In the genomic region with DNA sequence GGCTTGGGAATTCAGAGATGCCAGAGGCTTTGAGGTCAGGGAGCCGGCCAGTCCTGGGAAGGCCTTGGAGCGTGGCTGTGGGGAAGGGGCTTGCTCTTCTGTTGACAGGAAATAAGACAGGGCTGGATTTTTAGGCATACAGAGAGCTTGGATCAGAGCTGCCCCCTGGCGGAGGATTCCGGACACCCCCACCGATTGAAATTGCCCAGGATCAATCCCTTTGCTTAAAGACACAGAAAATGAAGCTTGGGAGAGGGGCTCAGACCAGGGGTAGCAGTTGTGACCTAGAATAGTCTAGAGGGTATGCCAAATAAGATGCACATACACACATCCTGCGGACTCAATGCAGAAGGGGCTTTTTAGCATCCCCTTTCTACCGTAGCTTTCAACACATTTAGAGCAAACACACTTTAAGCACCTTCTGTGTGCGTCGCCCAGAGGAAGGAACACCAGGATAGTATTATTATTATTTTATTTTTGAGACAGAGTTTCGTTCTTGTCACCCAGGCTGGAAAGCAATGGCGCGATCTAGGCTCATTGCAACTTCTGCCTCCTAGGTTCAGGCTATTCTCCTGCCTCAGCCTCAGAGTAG, we compare ENCODE assay signal across 9 cellular contexts. TPM values are rescaled to one million over a fixed set of nuclear protein-coding genes. Genes with fewer than 3 reads are reported as not detected.
DNase-seq lines count a peak whose midpoint lies in the region; ATAC-seq and TF ChIP-seq lines count a peak whose summit lies in the region.
"Had no signal": no experiment of that assay in that cellular context is flagged by ENCODE, and none has a peak within 500 bp of the region (broad histone marks: within the 10 kb centered on the region; RNA-seq: fewer than 3 reads in every experiment).

No MANE protein-coding gene starts in this region.

- H3K27me3 ChIP-seq in MG63 = no peaks in the 10 kb centered on the region

- no peaks in the 10 kb centered on the region for H3K9me3 ChIP-seq in MG63

- peak; percentile 74 for DNase-seq in GM03348 (ENCODE audit: low spot score)
- peak; percentile 54 for DNase-seq in MG63
- DNase-seq in T1000 (lab: John Stamatoyannopoulos, UW) = peak; percentile 38
- DNase-seq in astrocyte of the hippocampus (ENCODE audit: low read depth, low spot score) = peak; percentile 72
- peak; percentile 67 for DNase-seq in left kidney (ENCODE audit: low read depth, low spot score)
- peak; percentile 54 for DNase-seq in stimulated activated CD8-positive, alpha-beta memory T cell treated with anti-CD3 and anti-CD28 coated beads, Interleukin-12 subunit alpha, Interleukin-12 subunit beta, amount 100 ng/mL, for 1 hour (ENCODE audit: low read depth)

- TF ChIP-seq POLR2A in GM18505 (IDR thresholded peaks at IDR 0.05; ENCODE audit: borderline replicate concordance, extremely low read depth, insufficient read depth, insufficient read length) = no peak

- no peak overlapping the region for H3K4me3 ChIP-seq in MG63

- H3K36me3 ChIP-seq in MG63 = peaks cover 21% of the 10 kb centered on the region

- ATAC-seq in HG03457 (IDR thresholded peaks at IDR 0.05; ENCODE audit: unreplicated experiment) (no peak), GM18505 (IDR thresholded peaks at IDR 0.05; ENCODE audit: unreplicated experiment) (no peak)

RNA-seq across cellular contexts. Expression of a gene that starts 1.7 kb away (rescaled TPM):
- total RNA-seq in MG63 (2014; rRNA removed; shearing (Covaris generic); ENCODE audit: low replicate concordance) = 82.0 and 99.2 TPM in 2 replicates

RNA-seq across cellular contexts. Expression of a gene that starts 3.4 kb away (rescaled TPM):
- not detected in 2 replicates for total RNA-seq in MG63 (2014; rRNA removed; shearing (Covaris generic); ENCODE audit: low replicate concordance)
- total RNA-seq: dermis microvascular lymphatic vessel endothelial cell had no signal

RNA-seq across cellular contexts. Expression of a gene that starts 17.7 kb away (rescaled TPM):
- 11.1 and 24.4 TPM in 2 replicates for total RNA-seq in MG63 (2014; rRNA removed; shearing (Covaris generic); ENCODE audit: low replicate concordance)

RNA-seq across cellular contexts. Expression of a gene that starts 41.2 kb away (rescaled TPM):
- 20.1 and 38.4 TPM in 2 replicates for total RNA-seq in MG63 (2014; rRNA removed; shearing (Covaris generic); ENCODE audit: low replicate concordance)
